Comparison of ENCODE assay signal across 10 cellular contexts in the genomic region with DNA sequence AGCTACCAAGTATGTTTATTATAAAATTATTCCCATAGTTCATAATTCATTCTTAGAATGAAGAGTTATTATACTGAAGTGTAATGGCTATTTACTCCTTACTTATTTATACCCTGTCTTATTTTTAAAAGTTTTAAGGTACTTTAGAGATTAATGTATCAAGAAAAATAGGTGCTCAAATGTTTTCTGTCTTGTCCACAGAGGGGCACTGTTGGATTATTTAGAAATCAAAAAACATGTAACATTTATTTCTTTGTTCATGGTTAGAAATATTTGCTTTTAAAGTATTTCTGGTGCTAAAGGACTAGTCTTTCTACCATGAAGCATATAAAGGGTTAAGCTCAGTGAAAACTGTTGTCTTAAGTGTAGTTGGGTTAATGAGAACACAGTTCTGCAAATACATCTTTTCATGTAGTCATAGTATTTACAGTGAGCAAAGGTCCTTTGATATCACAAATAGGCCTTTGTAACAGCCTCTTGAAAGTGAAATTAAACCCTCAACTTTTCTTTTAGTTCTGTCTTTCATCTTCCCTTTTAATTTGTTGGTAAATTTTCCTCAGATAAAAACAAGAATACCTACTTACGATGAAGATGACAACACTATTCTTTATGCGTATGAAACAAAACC. TPM values are rescaled to one million over a fixed set of nuclear protein-coding genes. Genes with fewer than 3 reads are reported as not detected.
A peak's percentile ranks its signal among the peaks of the same experiment; 100 is the strongest.
DNase-seq lines count a peak whose midpoint lies in the region; ATAC-seq, FAIRE-seq and TF ChIP-seq lines count a peak whose summit lies in the region.
"Had no signal": no experiment of that assay in that cellular context is flagged by ENCODE, and none has a peak within 500 bp of the region (broad histone marks: within the 10 kb centered on the region; RNA-seq: fewer than 3 reads in every experiment).

No MANE protein-coding gene starts in this region.

- H3K4me3 ChIP-seq in IMR-90 (ENCODE audit: insufficient read depth, low read depth, low read length) (no peak overlapping the region), GM12878 (no peak overlapping the region), sigmoid colon (no peak overlapping the region), left lung (no peak overlapping the region)

- H3K36me3 ChIP-seq in IMR-90 (ENCODE audit: control insufficient read depth, insufficient read depth, low read length) (no peaks in the 10 kb centered on the region; the same call in 1 of the 2 replicates), GM12878 (ENCODE audit: control insufficient read depth in 2 of 2, insufficient read depth in 2 of 2, low read length in 1 of 2) (no peaks in the 10 kb centered on the region), sigmoid colon (peaks cover 0 to 3% (median 0%) of the 10 kb centered on the region in 4 donors), left lung (peaks cover 0 to 2% of the 10 kb centered on the region in 2 donors)

- ATAC-seq in IMR-90 (ENCODE audit: low read depth) (no peak), GM12878 (peak; percentile 46; the same call in 2 of the 3 replicates), left lung (no peak)

- H4K91ac ChIP-seq in IMR-90 (ENCODE audit: insufficient read depth, low read depth, low read length): no peak overlapping the region

- intact Hi-C loops in IMR-90 (cut with micrococcal nuclease) (loop anchor here (2.0 to 5.0 kb wide), 2 partner anchors 467 to 632 kb away; no protein-coding TSS in a partner anchor), GM12878 (cut with micrococcal nuclease; ENCODE audit: unreplicated experiment) (loop anchor here (1.0 kb wide), 1 partner anchor 632 kb away; no protein-coding TSS in a partner anchor), sigmoid colon (cut with DNase I) (no loop called here), left lung (cut with DNase I) (no loop called here)
- intact Hi-C loops in activated T-helper 2 cell treated with anti-CD3 and anti-CD28 coated beads, Interferon-gamma antibody, Interleukin-2, Interleukin-4, amounts not matched to agents 10 μg/mL and 5 μg/mL and 100 μg/mL, durations not matched to agents 14 hours and 24 hours and 36 hours (cut with micrococcal nuclease): no loop called here

- H3K9me3 Mint-ChIP-seq in activated T-helper 2 cell treated with anti-CD3 and anti-CD28 coated beads, Interferon-gamma antibody, Interleukin-2, Interleukin-4, amounts not matched to agents 10 μg/mL and 5 μg/mL and 100 μg/mL, durations not matched to agents 14 hours and 24 hours and 36 hours: no peaks in the 10 kb centered on the region

- H3K9me1 ChIP-seq in IMR-90 (ENCODE audit: insufficient read depth, low read length): no peaks in the 10 kb centered on the region

- no peak overlapping the region for H3K9ac ChIP-seq in IMR-90 (ENCODE audit: low read depth, low read length)
- H3K9ac ChIP-seq in GM12878 (ENCODE audit: control insufficient read depth, insufficient read depth, low read length): no peak overlapping the region

- H3K4me3 Mint-ChIP-seq in activated T-helper 2 cell treated with anti-CD3 and anti-CD28 coated beads, Interferon-gamma antibody, Interleukin-2, Interleukin-4, amounts not matched to agents 10 μg/mL and 5 μg/mL and 100 μg/mL, durations not matched to agents 14 hours and 24 hours and 36 hours (ENCODE audit: low read depth): no peak overlapping the region
- H3K4me3 Mint-ChIP-seq: activated naive CD8-positive, alpha-beta T cell had no signal

- FAIRE-seq in GM12878 (lab: Jason Lieb, UNC): no peak

- H3K79me1 ChIP-seq in IMR-90 (ENCODE audit: low read depth in 1 of 2, low read length in 2 of 2): peaks cover 0 to 4% of the 10 kb centered on the region in 2 experiments; a peak in 3 of 4 replicates

- SMC1A ChIA-PET in GM12878 (lab: Charles Lee; ENCODE audit: uncharacterized antibody, unreplicated experiment): interaction anchor here (0.7 kb wide), 1 partner anchor 632 kb away, joined by 3 read pairs; no protein-coding TSS in a partner anchor

- no peak for TF ChIP-seq EP300 in GM12878 (IDR thresholded peaks at IDR 0.05; ENCODE audit: borderline replicate concordance in 1 of 2, control insufficient read depth in 1 of 2, low read depth in 2 of 2, low read length in 2 of 2)
- TF ChIP-seq EP300 in sigmoid colon (IDR thresholded peaks at IDR 0.05): no peak

- TF ChIP-seq POLR2A in IMR-90 (IDR thresholded peaks at IDR 0.05; ENCODE audit: low read depth, low read length) (no peak), GM12878 (IDR thresholded peaks at IDR 0.05; ENCODE audit: low read depth, low read length) (no peak), sigmoid colon (IDR thresholded peaks at IDR 0.05) (no peak)

- no peak overlapping the region for H2BK15ac ChIP-seq in IMR-90 (ENCODE audit: low read depth, low read length)

- H3K27ac ChIP-seq in IMR-90 (ENCODE audit: insufficient read depth, low read length) (no peak overlapping the region), GM12878 (ENCODE audit: control insufficient read depth, insufficient read depth) (no peak overlapping the region), sigmoid colon (no peak overlapping the region), left lung (no peak overlapping the region)

- H2AK5ac ChIP-seq in IMR-90 (ENCODE audit: low read depth, low read length): no peak overlapping the region

- no peak overlapping the region for H3K14ac ChIP-seq in IMR-90 (replicated peaks; ENCODE audit: low read depth, low read length)

- WGBS in IMR-90 (ENCODE audit: extremely low coverage in 2 of 2, insufficient read length in 1 of 2), 2 experiments: no CpG with 5 or more reads among the region's 2 CpGs
- WGBS in GM12878 (ENCODE audit: insufficient coverage, insufficient replicate concordance, low lambda C conversion rate, missing lambda C conversion rate): 87% methylated on average over 2 of the region's 2 CpGs
- WGBS in sigmoid colon, 2 donors: 29 to 67% methylated on average over 2 of the region's 2 CpGs

- no peak overlapping the region for H3K18ac ChIP-seq in IMR-90 (ENCODE audit: low read depth, low read length)

- BruUV-seq in IMR-90 (replicated peaks; lab: Mats Ljungman, UMichigan) (no TSS peak), GM12878 (replicated peaks; lab: Mats Ljungman, UMichigan) (no TSS peak)

- H3K23ac ChIP-seq in IMR-90 (ENCODE audit: low read depth, low read length): no peak overlapping the region

- DNase-seq in AG09319 (ENCODE audit: extremely low read depth, low read depth) (no peak), IMR-90 (no peak), GM12878 (ENCODE audit: low read depth, low spot score) (no peak), left kidney (ENCODE audit: low read depth, low spot score) (peak; percentile 12), sigmoid colon (no peak), KBM-7 (no peak), left lung (no peak)
- DNase-seq in activated T-helper 2 cell treated with anti-CD3 and anti-CD28 coated beads, Interferon-gamma antibody, Interleukin-2, Interleukin-4, amounts not matched to agents 10 μg/mL and 5 μg/mL and 100 μg/mL, durations not matched to agents 14 hours and 24 hours and 36 hours (ENCODE audit: low spot score): no peak
- DNase-seq: EL had no signal

- H2AK9ac ChIP-seq in IMR-90 (replicated peaks; ENCODE audit: low read depth, low read length, poor library complexity): no peak overlapping the region

- H4K5ac ChIP-seq in IMR-90 (ENCODE audit: low read depth, low read length): no peak overlapping the region

- H2BK120ac ChIP-seq in IMR-90 (ENCODE audit: low read depth, low read length): no peak overlapping the region

- H3K79me2 ChIP-seq in GM12878 (ENCODE audit: control insufficient read depth, insufficient read depth, low read length): no peaks in the 10 kb centered on the region; the same call in 1 of the 2 replicates

- in situ Hi-C loops in IMR-90 (cut with MboI; ENCODE audit: low sequenced_read_pairs): no loop called here
- in situ Hi-C loops in GM12878 (cut with MboI): no loop called here
- in situ Hi-C loops in KBM-7 (cut with MboI; ENCODE audit: low pct_unique_long_range_greater_than_20kb, low sequenced_read_pairs): no loop called here

- no peaks in the 10 kb centered on the region for H3K4me1 Mint-ChIP-seq in activated T-helper 2 cell treated with anti-CD3 and anti-CD28 coated beads, Interferon-gamma antibody, Interleukin-2, Interleukin-4, amounts not matched to agents 10 μg/mL and 5 μg/mL and 100 μg/mL, durations not matched to agents 14 hours and 24 hours and 36 hours (ENCODE audit: low read depth)

- TF ChIP-seq RAD21 in IMR-90 (IDR thresholded peaks at IDR 0.05; ENCODE audit: low read length) (peak; percentile 26), GM12878 (IDR thresholded peaks at IDR 0.05; ENCODE audit: insufficient read depth, low read depth, low read length) (0 out of 2 replicates have a peak, but pooled peaks have one; percentile 18)

- H3K27me3 ChIP-seq in IMR-90 (ENCODE audit: control insufficient read depth, insufficient read depth, low read length): no peaks in the 10 kb centered on the region
- no peaks in the 10 kb centered on the region for H3K27me3 ChIP-seq in GM12878 (replicated peaks in 1 of 2; ENCODE audit: control insufficient read depth in 2 of 2, insufficient read depth in 2 of 2, low read length in 1 of 2)
- no peaks in the 10 kb centered on the region for H3K27me3 ChIP-seq in sigmoid colon
- peaks cover 0 to 1% of the 10 kb centered on the region in 2 donors for H3K27me3 ChIP-seq in left lung

- dilution Hi-C loops in IMR-90 (cut with HindIII; ENCODE audit: low sequenced_read_pairs, unreplicated experiment): no loop called here

- CTCF ChIA-PET in IMR-90 (lab: Yijun Ruan, JAX) (interaction anchor here (0.7 kb wide), 1 partner anchor 19 kb away, joined by 3 read pairs; no protein-coding TSS in a partner anchor), GM12878 (lab: Yijun Ruan, JAX) (interaction anchor here (0.7 to 1.4 kb wide), 4 partner anchors 9 to 1588 kb away, joined by 3 to 4 read pairs (median 3); no protein-coding TSS in a partner anchor)

- POLR2A ChIA-PET in IMR-90 (lab: Charles Lee; ENCODE audit: unreplicated experiment) (no interaction called here), GM12878 (lab: Charles Lee) (interaction anchor here (0.6 kb wide), 1 partner anchor 396 kb away, joined by 9 read pairs; no protein-coding TSS in a partner anchor)

- peaks cover 36% of the 10 kb centered on the region for H3K27me3 Mint-ChIP-seq in activated T-helper 2 cell treated with anti-CD3 and anti-CD28 coated beads, Interferon-gamma antibody, Interleukin-2, Interleukin-4, amounts not matched to agents 10 μg/mL and 5 μg/mL and 100 μg/mL, durations not matched to agents 14 hours and 24 hours and 36 hours (ENCODE audit: low read depth)
- H3K27me3 Mint-ChIP-seq: activated naive CD8-positive, alpha-beta T cell had no signal

- no peak overlapping the region for H4K8ac ChIP-seq in IMR-90 (ENCODE audit: low read depth in 2 of 2, low read length in 2 of 2)

- RAD21 ChIA-PET in GM12878 (lab: Charles Lee; ENCODE audit: unreplicated experiment): no interaction called here

- no peak overlapping the region for H2BK5ac ChIP-seq in IMR-90 (ENCODE audit: low read depth, low read length, poor library complexity, severe bottlenecking)

- no peak overlapping the region for H3K56ac ChIP-seq in IMR-90 (ENCODE audit: extremely low read depth, insufficient read depth, low read length)

- H3K9me3 ChIP-seq in IMR-90 (ENCODE audit: control insufficient read depth, insufficient read depth, low read length) (no peaks in the 10 kb centered on the region), GM12878 (replicated peaks; ENCODE audit: control insufficient read depth, insufficient read depth, low read length) (no peaks in the 10 kb centered on the region), sigmoid colon (no peaks in the 10 kb centered on the region), left lung (no peaks in the 10 kb centered on the region)

- H3K27ac Mint-ChIP-seq in activated T-helper 2 cell treated with anti-CD3 and anti-CD28 coated beads, Interferon-gamma antibody, Interleukin-2, Interleukin-4, amounts not matched to agents 10 μg/mL and 5 μg/mL and 100 μg/mL, durations not matched to agents 14 hours and 24 hours and 36 hours: no peak overlapping the region
- H3K27ac Mint-ChIP-seq: activated naive CD8-positive, alpha-beta T cell had no signal

- H4K20me1 ChIP-seq in IMR-90 (ENCODE audit: insufficient read depth, low read length) (peaks cover 3% of the 10 kb centered on the region), GM12878 (ENCODE audit: control insufficient read depth, insufficient read depth) (no peaks in the 10 kb centered on the region)

- no peaks in the 10 kb centered on the region for H3K36me3 Mint-ChIP-seq in activated T-helper 2 cell treated with anti-CD3 and anti-CD28 coated beads, Interferon-gamma antibody, Interleukin-2, Interleukin-4, amounts not matched to agents 10 μg/mL and 5 μg/mL and 100 μg/mL, durations not matched to agents 14 hours and 24 hours and 36 hours (ENCODE audit: low read depth)
- H3K36me3 Mint-ChIP-seq: activated naive CD8-positive, alpha-beta T cell had no signal

- no peak overlapping the region for H2BK20ac ChIP-seq in IMR-90 (ENCODE audit: low read depth, low read length)

- no peak overlapping the region for H2AFZ ChIP-seq in IMR-90 (replicated peaks; ENCODE audit: low read length, poor library complexity)
- H2AFZ ChIP-seq in GM12878 (ENCODE audit: control insufficient read depth, low read depth, low read length): no peak overlapping the region

- H3K4me2 ChIP-seq in IMR-90 (ENCODE audit: low read depth, low read length) (no peak overlapping the region), GM12878 (ENCODE audit: control insufficient read depth, insufficient read depth) (no peak overlapping the region)

- no peaks in the 10 kb centered on the region for H3K4me1 ChIP-seq in IMR-90 (ENCODE audit: control insufficient read depth, insufficient read depth, low read length)
- H3K4me1 ChIP-seq in GM12878 (ENCODE audit: control insufficient read depth, insufficient read depth, low read length): no peaks in the 10 kb centered on the region
- no peaks in the 10 kb centered on the region for H3K4me1 ChIP-seq in sigmoid colon
- no peaks in the 10 kb centered on the region for H3K4me1 ChIP-seq in left lung

- no peak overlapping the region for H3K4ac ChIP-seq in IMR-90 (ENCODE audit: low read depth, low read length)

- TF ChIP-seq CTCF in AG09319 (IDR thresholded peaks at IDR 0.05; ENCODE audit: low read depth, low read length) (peak; percentile 25), IMR-90 (conservative IDR thresholded peaks at IDR 0.05; ENCODE audit: low read depth, low read length) (peak; percentile 46), GM12878 (IDR thresholded peaks at IDR 0.05 in 2 of 3, conservative IDR thresholded peaks at IDR 0.05 in 1 of 3; ENCODE audit: control insufficient read depth in 2 of 3, extremely low read depth in 1 of 3, insufficient read depth in 1 of 3, low read depth in 3 of 3, low read length in 3 of 3) (peak in 2 of 3 experiments; percentile 8 to 20; a peak in 2 of 6 replicates), sigmoid colon (IDR thresholded peaks at IDR 0.05) (peak in 1 of 4 experiments; percentile 26), left lung (IDR thresholded peaks at IDR 0.05) (peak in 1 of 2 donors; percentile 29)

RNA-seq across cellular contexts. Expression of a gene that starts 7.7 kb away (rescaled TPM):
- total RNA-seq in IMR-90 (2012; rRNA removed) (4.1 and 6.7 TPM in 2 replicates), GM12878 (2014; rRNA removed) (1.1 and 1.3 TPM in 2 replicates), GM12878 (2014; rRNA removed; fragmentation: Illumina TruSeq; extraction: Trizol) (1.6 TPM in 2 replicates), GM12878 (2021) (0.62 and 1.1 TPM in 2 replicates), sigmoid colon (10 to 100 TPM; 10.7 to 15.3 (median 13.2) TPM), left lung (10 to 100 TPM in 1 of 2 donors, 1 to 10 TPM in 1; 7.7 to 10.3 TPM)
- polyA plus RNA-seq in IMR-90 (2012; rRNA removed) (10.6 and 12.2 TPM in 2 replicates), GM12878 (2011; rRNA removed) (48.3 and 73.9 TPM in 2 replicates), GM12878 (2014; fragmentation: Illumina TruSeq; extraction: Trizol) (2.0 and 2.4 TPM in 2 replicates), GM12878 (2014; fragmentation: Nextera tagmentation; extraction: Ambion mirVana) (1 to 10 TPM; 1.6 to 3.0 TPM), GM12878 (2014; rRNA removed) (2.0 and 2.1 TPM in 2 replicates), GM12878 (2016; fragmentation: Nextera tagmentation; extraction: Ambion mirVana) (1 to 10 TPM in 1 of 2 experiments, under 1 TPM in 1; 0.91 to 1.5 TPM), sigmoid colon (10 to 100 TPM in 1 of 3 donors, 1 to 10 TPM in 2; 2.4 to 10.2 (median 3.9) TPM)
- 1.5 and 2.5 TPM in 2 replicates for polyA plus RNA-seq in IMR-90 (2012; cell fraction: cytosol; rRNA removed)
- 11.2 and 40.2 TPM in 2 replicates for polyA plus RNA-seq in IMR-90 (2012; cell fraction: nucleus; rRNA removed; ENCODE audit: low replicate concordance)
- total RNA-seq in GM12878 (2013; cell fraction: nucleolus; rRNA removed): 24.2 and 26.0 TPM in 2 replicates
- polyA plus RNA-seq in GM12878 (2011; ENCODE audit: low read depth): 0.49 TPM
- 21.6 and 22.3 TPM in 2 replicates for polyA plus RNA-seq in GM12878 (2011; cell fraction: cytosol; rRNA removed)
- polyA plus RNA-seq in GM12878 (2011; cell fraction: nucleus; rRNA removed): 49.1 and 62.3 TPM in 2 replicates
- polyA plus RNA-seq in GM12878 (2012): 0.87 and 1.5 TPM in 2 replicates
- 19.6 TPM in 2 replicates for polyA minus RNA-seq in GM12878 (2011; rRNA and poly(A)+ RNA removed)
- polyA minus RNA-seq in GM12878 (2011; cell fraction: cytosol; rRNA and poly(A)+ RNA removed): 4.4 and 7.5 TPM in 2 replicates
- polyA minus RNA-seq in GM12878 (2011; cell fraction: nucleus; rRNA and poly(A)+ RNA removed): 13.5 and 16.7 TPM in 2 replicates
- total RNA-seq in activated T-helper 2 cell treated with anti-CD3 and anti-CD28 coated beads, Interferon-gamma antibody, Interleukin-2, Interleukin-4, amounts not matched to agents 10 μg/mL and 5 μg/mL and 100 μg/mL, durations not matched to agents 14 hours and 24 hours and 36 hours: 0.78 and 0.83 TPM in 2 replicates

Comparison
In these comparisons a context has a peak if more than half of its experiments do, and no peak if none do; other contexts are left out.
1. intact Hi-C loops: an anchor here in IMR-90 (2.0 to 5.0 kb wide) and GM12878 (1.0 kb wide); none called in sigmoid colon, activated T-helper 2 cell treated with anti-CD3 and anti-CD28 coated beads, Interferon-gamma antibody, Interleukin-2, Interleukin-4, amounts not matched to agents 10 μg/mL and 5 μg/mL and 100 μg/mL, durations not matched to agents 14 hours and 24 hours and 36 hours and left lung.